Comparison of ENCODE assay signal across 8 cellular contexts in the genomic region with DNA sequence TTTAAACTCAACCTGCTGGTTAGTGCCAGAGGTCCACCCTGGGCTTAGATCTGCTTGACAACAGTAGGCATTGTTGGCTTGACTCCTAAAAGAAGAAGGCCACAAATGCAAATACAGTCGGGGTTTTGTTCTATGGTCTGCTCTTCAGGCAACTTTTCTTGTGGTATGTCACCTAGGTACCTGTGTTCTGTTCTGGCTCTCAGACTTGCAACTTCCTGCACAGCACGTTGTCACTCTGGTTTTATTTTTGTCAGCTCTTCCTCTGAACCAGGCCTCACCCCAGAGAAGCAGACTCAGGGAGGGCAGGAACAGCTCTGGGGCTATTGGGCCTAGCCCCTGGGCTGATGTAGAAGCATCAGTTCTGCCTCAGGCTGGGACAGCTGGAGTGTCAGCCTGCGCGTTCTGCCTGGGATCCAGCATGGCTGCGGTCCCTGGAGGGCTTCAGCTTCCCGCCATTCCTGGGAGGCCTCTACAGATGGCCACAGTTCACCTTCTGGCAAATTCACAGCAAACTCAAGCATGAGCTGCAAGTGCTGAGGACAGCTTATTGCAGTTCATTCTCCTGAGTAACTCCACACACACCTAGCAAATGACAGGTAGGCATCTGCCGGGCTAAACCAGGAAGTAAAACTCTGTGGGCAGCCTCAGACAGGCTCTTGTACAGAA. TPM values are rescaled to one million over a fixed set of nuclear protein-coding genes. Genes with fewer than 3 reads are reported as not detected.
A peak's percentile ranks its signal among the peaks of the same experiment; 100 is the strongest.
DNase-seq lines count a peak whose midpoint lies in the region; ATAC-seq and TF ChIP-seq lines count a peak whose summit lies in the region.

No MANE protein-coding gene starts in this region.

- no peak for TF ChIP-seq CTCF in CD14-positive monocyte (IDR thresholded peaks at IDR 0.05)
- TF ChIP-seq CTCF in lower lobe of right lung (IDR thresholded peaks at IDR 0.05), result no peak

- H3K4me3 ChIP-seq in lower lobe of right lung, result no peak overlapping the region

- no peaks in the 10 kb centered on the region for H3K27me3 ChIP-seq in lower lobe of right lung (ENCODE audit: low read depth)

- H3K4me3 Mint-ChIP-seq in CD14-positive monocyte, result peak overlapping the region in 1 of 2 donors; percentile 26
- peak overlapping the region; percentile 64 to 80 for H3K4me3 Mint-ChIP-seq in activated T-cell treated with anti-CD3 and anti-CD28 coated beads, Interleukin-2, amount 50 U/mL, for 72 hours

- peaks cover 0 to 2% of the 10 kb centered on the region in 2 donors for H3K36me3 Mint-ChIP-seq in CD14-positive monocyte
- peaks cover 2 to 6% of the 10 kb centered on the region in 2 donors for H3K36me3 Mint-ChIP-seq in activated T-cell treated with anti-CD3 and anti-CD28 coated beads, Interleukin-2, amount 50 U/mL, for 72 hours (ENCODE audit: insufficient read depth in 2 of 2)

- peaks cover 83% of the 10 kb centered on the region for H3K4me1 Mint-ChIP-seq in CD14-positive monocyte
- H3K4me1 Mint-ChIP-seq in activated T-cell treated with anti-CD3 and anti-CD28 coated beads, Interleukin-2, amount 50 U/mL, for 72 hours (ENCODE audit: low read depth), result peaks cover 88% of the 10 kb centered on the region

- H3K36me3 ChIP-seq in lower lobe of right lung, result no peaks in the 10 kb centered on the region

- peak overlapping the region; percentile 74 for H3K27ac ChIP-seq in lower lobe of right lung

- H3K27me3 Mint-ChIP-seq in CD14-positive monocyte (ENCODE audit: low read depth in 3 of 3), result peaks cover 0 to 3% (median 0%) of the 10 kb centered on the region in 3 donors
- no peaks in the 10 kb centered on the region for H3K27me3 Mint-ChIP-seq in activated T-cell treated with anti-CD3 and anti-CD28 coated beads, Interleukin-2, amount 50 U/mL, for 72 hours (ENCODE audit: low read depth)

- no peak for DNase-seq in CD14-positive monocyte (ENCODE audit: low spot score)
- peak in 1 of 2 donors; percentile 59 for DNase-seq in activated T-cell treated with anti-CD3 and anti-CD28 coated beads, Interleukin-2, amount 50 U/mL, for 72 hours
- DNase-seq in lower lobe of right lung, result no peak
- DNase-seq in COLO668 (lab: John Stamatoyannopoulos, UW; ENCODE audit: unreplicated experiment), result no peak
- DNase-seq in COLO829 (ENCODE audit: low spot score), result no peak
- DNase-seq in OCI-M2 (lab: John Stamatoyannopoulos, UW; ENCODE audit: unreplicated experiment), result no peak

- peaks cover 82% of the 10 kb centered on the region for H3K4me1 ChIP-seq in lower lobe of right lung

- ATAC-seq in GM19351 (IDR thresholded peaks at IDR 0.05; ENCODE audit: unreplicated experiment) (peak; percentile 54), HG03439 (IDR thresholded peaks at IDR 0.05; ENCODE audit: unreplicated experiment) (peak; percentile 49), lower lobe of right lung (peak; percentile 5 to 40)
- peak; percentile 50 to 52 for ATAC-seq in activated T-cell treated with anti-CD3 and anti-CD28 coated beads, Interleukin-2, amount 50 U/mL, for 72 hours (replicated peaks in 1 of 2)

- no peaks in the 10 kb centered on the region for H3K9me3 ChIP-seq in lower lobe of right lung

- H3K9me3 Mint-ChIP-seq in CD14-positive monocyte, result peaks cover 0 to 3% (median 0%) of the 10 kb centered on the region in 7 donors
- peaks cover 0 to 2% of the 10 kb centered on the region in 2 donors for H3K9me3 Mint-ChIP-seq in activated T-cell treated with anti-CD3 and anti-CD28 coated beads, Interleukin-2, amount 50 U/mL, for 72 hours

- intact Hi-C loops in CD14-positive monocyte (cut with micrococcal nuclease), result no loop called here
- intact Hi-C loops in lower lobe of right lung (cut with DNase I), result no loop called here

- peak overlapping the region; percentile 93 to 98 (median 97) for H3K27ac Mint-ChIP-seq in CD14-positive monocyte
- peak overlapping the region; percentile 57 for H3K27ac Mint-ChIP-seq in activated T-cell treated with anti-CD3 and anti-CD28 coated beads, Interleukin-2, amount 50 U/mL, for 72 hours

RNA-seq across cellular contexts. Expression of gene PDCD4, which starts 11.0 kb away (rescaled TPM):
- polyA plus RNA-seq in CD14-positive monocyte, result 10 to 100 TPM; 48.6 to 53.4 TPM
- 100 to 1,000 TPM; 340 to 386 TPM for total RNA-seq in activated T-cell treated with anti-CD3 and anti-CD28 coated beads, Interleukin-2, amount 50 U/mL, for 72 hours
- 74.2 TPM for total RNA-seq in lower lobe of right lung

RNA-seq across cellular contexts. Expression of gene BBIP1, which starts 58.3 kb away (rescaled TPM):
- 10 to 100 TPM; 26.6 to 41.1 TPM for polyA plus RNA-seq in CD14-positive monocyte
- 10 to 100 TPM; 25.7 to 34.5 TPM for total RNA-seq in activated T-cell treated with anti-CD3 and anti-CD28 coated beads, Interleukin-2, amount 50 U/mL, for 72 hours
- 32.4 TPM for total RNA-seq in lower lobe of right lung

RNA-seq across cellular contexts. Expression of gene SHOC2, which starts 58.7 kb away (rescaled TPM):
- 10 to 100 TPM; 68.9 to 69.9 TPM for polyA plus RNA-seq in CD14-positive monocyte
- 10 to 100 TPM; 66.1 to 71.3 TPM for total RNA-seq in activated T-cell treated with anti-CD3 and anti-CD28 coated beads, Interleukin-2, amount 50 U/mL, for 72 hours
- total RNA-seq in lower lobe of right lung, result 60.9 TPM
